In genomic region chr1:53396563-53397268, GRCh38 we compare ENCODE assay signal across 1 cellular context.
TF ChIP-seq lines count a peak whose summit lies in the region.

No MANE protein-coding gene starts in this region.

TF ChIP-seq in SK-N-SH, 30 proteins besides CTCF, POLR2A, EP300 and RAD21 (continued from another document):
- no peak for TF ChIP-seq IRF3 (IDR thresholded peaks at IDR 0.05; ENCODE audit: low read depth, low read length)
